19 cellular contexts compared by ENCODE assay signal in genomic region chr6:117817992-117818391, GRCh38.
DNase-seq lines count a peak whose midpoint lies in the region; ATAC-seq, FAIRE-seq and TF ChIP-seq lines count a peak whose summit lies in the region.
"Had no signal": no experiment of that assay in that cellular context is flagged by ENCODE, and none has a peak within 500 bp of the region (broad histone marks: within the 10 kb centered on the region; RNA-seq: fewer than 3 reads in every experiment).

No MANE protein-coding gene starts in this region.

- H3K18ac ChIP-seq in IMR-90 (ENCODE audit: low read depth, low read length), result no peak overlapping the region

- H4K8ac ChIP-seq in IMR-90 (ENCODE audit: low read depth in 2 of 2, low read length in 2 of 2), result no peak overlapping the region

- H3K4me2 ChIP-seq in A549 (no peak overlapping the region), IMR-90 (ENCODE audit: low read depth, low read length) (no peak overlapping the region), K562 (ENCODE audit: insufficient read depth, low read length) (no peak overlapping the region)
- H3K4me2 ChIP-seq: BLaER1 treated with 17β-estradiol and CSF1 and Interleukin-3, amounts not matched to agents 10 nM and 100 nM had no signal

- H2AFZ ChIP-seq in IMR-90 (replicated peaks; ENCODE audit: low read length, poor library complexity), result no peak overlapping the region
- no peak overlapping the region for H2AFZ ChIP-seq in K562 (ENCODE audit: low read depth, low read length)

- no peaks in the 10 kb centered on the region for H3K9me1 ChIP-seq in IMR-90 (ENCODE audit: insufficient read depth, low read length)
- H3K9me1 ChIP-seq in K562 (ENCODE audit: control insufficient read depth, insufficient read depth, low read length), result no peaks in the 10 kb centered on the region

- no peak overlapping the region for H2BK120ac ChIP-seq in IMR-90 (ENCODE audit: low read depth, low read length)

- POLR2A ChIA-PET in A549 (lab: Yijun Ruan, JAX) (no interaction called here), IMR-90 (lab: Charles Lee; ENCODE audit: unreplicated experiment) (no interaction called here), K562 (lab: Yijun Ruan, JAX) (no interaction called here)

- no peak overlapping the region for H3K14ac ChIP-seq in IMR-90 (replicated peaks; ENCODE audit: low read depth, low read length)

- TF ChIP-seq RAD21 in A549 (conservative IDR thresholded peaks at IDR 0.05 in 1 of 2, IDR thresholded peaks at IDR 0.05 in 1 of 2) (no peak), IMR-90 (IDR thresholded peaks at IDR 0.05; ENCODE audit: low read length) (no peak), K562 (CRISPR knock-in tag; conservative IDR thresholded peaks at IDR 0.05 in 1 of 2, IDR thresholded peaks at IDR 0.05 in 1 of 2) (no peak)

- intact Hi-C loops in IMR-90 (cut with micrococcal nuclease) (loop anchor here (5.0 kb wide), 1 partner anchor 1816 kb away; no protein-coding TSS in a partner anchor), K562 (cut with micrococcal nuclease) (no loop called here)

- no peak overlapping the region for H2AK9ac ChIP-seq in IMR-90 (replicated peaks; ENCODE audit: low read depth, low read length, poor library complexity)

- CTCF ChIA-PET in A549 (lab: Yijun Ruan, JAX), result no interaction called here
- CTCF ChIA-PET in IMR-90 (lab: Yijun Ruan, JAX), result no interaction called here
- CTCF ChIA-PET in K562 (lab: Yijun Ruan, JAX; ENCODE audit: low intra/inter-chr PET ratio), result no interaction called here

- in situ Hi-C loops in IMR-90 (cut with MboI; ENCODE audit: low sequenced_read_pairs) (no loop called here), K562 (cut with MboI) (no loop called here)

- H3K9me3 ChIP-seq in A549 (no peaks in the 10 kb centered on the region), IMR-90 (ENCODE audit: control insufficient read depth, insufficient read depth, low read length) (no peaks in the 10 kb centered on the region), K562 (replicated peaks; ENCODE audit: control insufficient read depth, insufficient read depth, low read depth, low read length) (no peaks in the 10 kb centered on the region)
- H3K9me3 ChIP-seq: Caco-2 had no signal

- H3K23ac ChIP-seq in IMR-90 (ENCODE audit: low read depth, low read length), result no peak overlapping the region

- ATAC-seq in A549 (no peak), IMR-90 (ENCODE audit: low read depth) (no peak), K562 (no peak), GM18858 (IDR thresholded peaks at IDR 0.05; ENCODE audit: unreplicated experiment) (no peak)
- ATAC-seq: CD8-positive, alpha-beta T cell had no signal

- no peak overlapping the region for H4K5ac ChIP-seq in IMR-90 (ENCODE audit: low read depth, low read length)

- no peak overlapping the region for H2BK15ac ChIP-seq in IMR-90 (ENCODE audit: low read depth, low read length)

- no peaks in the 10 kb centered on the region for H3K79me1 ChIP-seq in IMR-90 (ENCODE audit: low read depth in 1 of 2, low read length in 2 of 2)

- H3K9ac ChIP-seq in IMR-90 (ENCODE audit: low read depth, low read length), result no peak overlapping the region
- no peak overlapping the region for H3K9ac ChIP-seq in K562 (ENCODE audit: insufficient read depth in 1 of 2, low read depth in 2 of 2, low read length in 2 of 2)
- H3K9ac ChIP-seq: BLaER1 treated with 17β-estradiol and CSF1 and Interleukin-3, amounts not matched to agents 10 nM and 100 nM had no signal

- no peak overlapping the region for H2BK5ac ChIP-seq in IMR-90 (ENCODE audit: low read depth, low read length, poor library complexity, severe bottlenecking)

- H3K79me2 ChIP-seq in K562 (ENCODE audit: control insufficient read depth, insufficient read depth, low read length), result no peaks in the 10 kb centered on the region

- H3K4ac ChIP-seq in IMR-90 (ENCODE audit: low read depth, low read length), result no peak overlapping the region

- dilution Hi-C loops in IMR-90 (cut with HindIII; ENCODE audit: low sequenced_read_pairs, unreplicated experiment), result no loop called here

- H3K56ac ChIP-seq in IMR-90 (ENCODE audit: extremely low read depth, insufficient read depth, low read length), result no peak overlapping the region

- no peak for TF ChIP-seq EP300 in A549 (IDR thresholded peaks at IDR 0.05)
- TF ChIP-seq EP300 in K562 (IDR thresholded peaks at IDR 0.05; ENCODE audit: low read length), result no peak

- FAIRE-seq in A549 (lab: Jason Lieb, UNC) (no peak), K562 (lab: Jason Lieb, UNC) (no peak)
- FAIRE-seq: A204.1, D721Med, G401.6, GM12891 had no signal

- H3K27me3 ChIP-seq in IMR-90 (ENCODE audit: control insufficient read depth, insufficient read depth, low read length), result no peaks in the 10 kb centered on the region
- H3K27me3 ChIP-seq in K562 (ENCODE audit: control insufficient read depth in 2 of 2, insufficient read depth in 2 of 2, low read length in 2 of 2), result no peaks in the 10 kb centered on the region
- H3K27me3 ChIP-seq: BLaER1 treated with 17β-estradiol and CSF1 and Interleukin-3, amounts not matched to agents 10 nM and 100 nM had no signal

- H3K4me1 ChIP-seq in A549 (no peaks in the 10 kb centered on the region), IMR-90 (ENCODE audit: control insufficient read depth, insufficient read depth, low read length) (no peaks in the 10 kb centered on the region), K562 (replicated peaks in 1 of 2; ENCODE audit: control insufficient read depth in 2 of 2, insufficient read depth in 2 of 2, low read length in 2 of 2) (no peaks in the 10 kb centered on the region)
- H3K4me1 ChIP-seq: Caco-2 had no signal

- no peak for TF ChIP-seq CTCF in A549 (IDR thresholded peaks at IDR 0.05)
- TF ChIP-seq CTCF in IMR-90 (conservative IDR thresholded peaks at IDR 0.05; ENCODE audit: low read depth, low read length), result no peak
- TF ChIP-seq CTCF in K562 (IDR thresholded peaks at IDR 0.05 in 2 of 3, conservative IDR thresholded peaks at IDR 0.05 in 1 of 3; ENCODE audit: insufficient read depth in 2 of 3, low read depth in 1 of 3, low read length in 3 of 3), result no peak

- no peak overlapping the region for H2BK20ac ChIP-seq in IMR-90 (ENCODE audit: low read depth, low read length)

- no peak for TF ChIP-seq POLR2A in A549 (IDR thresholded peaks at IDR 0.05; ENCODE audit: low read length)
- no peak for TF ChIP-seq POLR2A in IMR-90 (IDR thresholded peaks at IDR 0.05; ENCODE audit: low read depth, low read length)
- TF ChIP-seq POLR2A in K562 (conservative IDR thresholded peaks at IDR 0.05), result no peak

- BruUV-seq in IMR-90 (replicated peaks; lab: Mats Ljungman, UMichigan) (no TSS peak), K562 (replicated peaks; lab: Mats Ljungman, UMichigan) (no TSS peak)

- no peaks in the 10 kb centered on the region for H4K20me1 ChIP-seq in IMR-90 (ENCODE audit: insufficient read depth, low read length)
- H4K20me1 ChIP-seq in K562 (replicated peaks; ENCODE audit: control insufficient read depth, insufficient read depth, low read length), result no peaks in the 10 kb centered on the region
- H4K20me1 ChIP-seq: BLaER1 treated with 17β-estradiol and CSF1 and Interleukin-3, amounts not matched to agents 10 nM and 100 nM had no signal

- H3K4me3 ChIP-seq in A549, result no peak overlapping the region
- no peak overlapping the region for H3K4me3 ChIP-seq in IMR-90 (ENCODE audit: insufficient read depth, low read depth, low read length)
- no peak overlapping the region for H3K4me3 ChIP-seq in K562
- H3K4me3 ChIP-seq: BLaER1 treated with 17β-estradiol and CSF1 and Interleukin-3, amounts not matched to agents 10 nM and 100 nM had no signal

- H3K36me3 ChIP-seq in IMR-90 (ENCODE audit: control insufficient read depth, insufficient read depth, low read length) (no peaks in the 10 kb centered on the region), K562 (ENCODE audit: control insufficient read depth, insufficient read depth, low read length) (no peaks in the 10 kb centered on the region)
- H3K36me3 ChIP-seq: BLaER1 treated with 17β-estradiol and CSF1 and Interleukin-3, amounts not matched to agents 10 nM and 100 nM had no signal

- no peak overlapping the region for H4K91ac ChIP-seq in IMR-90 (ENCODE audit: insufficient read depth, low read depth, low read length)

- no peak overlapping the region for H2AK5ac ChIP-seq in IMR-90 (ENCODE audit: low read depth, low read length)

- H3K27ac ChIP-seq in A549, result no peak overlapping the region
- no peak overlapping the region for H3K27ac ChIP-seq in IMR-90 (ENCODE audit: insufficient read depth, low read length)
- no peak overlapping the region for H3K27ac ChIP-seq in K562 (ENCODE audit: extremely low read depth, low read depth, low read length)
- H3K27ac ChIP-seq: BLaER1 treated with 17β-estradiol and CSF1 and Interleukin-3, amounts not matched to agents 10 nM and 100 nM; C4-2B had no signal

- DNase-seq in A549 (ENCODE audit: low read depth in 1 of 2, low spot score in 1 of 2) (no peak), IMR-90 (no peak), K562 (ENCODE audit: extremely low read depth in 1 of 4, low spot score in 3 of 4) (no peak)
- no peak for DNase-seq in NK-92 treated with Interleukin-12 subunit alpha and Interleukin-12 subunit beta, amount 100 ng/mL, for 24 hours (lab: John Stamatoyannopoulos, UW)
- DNase-seq: 8988T; AML-193; Caco-2; Calu3; CD4-positive, alpha-beta T cell; CD8-positive, alpha-beta T cell; DMS79 treated with DMSO at 0.1 percent for 48 hours; GF-D8 had no signal

TF ChIP-seq in IMR-90, 13 proteins besides CTCF, POLR2A, EP300 and RAD21:
- no peak for TF ChIP-seq CEBPB (IDR thresholded peaks at IDR 0.05; ENCODE audit: low read depth, low read length)
- peak; percentile 28; the same call in 1 of the 2 replicates for TF ChIP-seq MAFK (IDR thresholded peaks at IDR 0.05; ENCODE audit: low read depth, low read length)

TF ChIP-seq in K562, 482 proteins besides CTCF, POLR2A, EP300 and RAD21:
- TF ChIP-seq ZNF316 (IDR thresholded peaks at IDR 0.05) (0 out of 2 replicates have a peak, but pooled peaks have one; percentile 12), TBP (optimal IDR thresholded peaks at IDR 0.05; ENCODE audit: low read depth, low read length) (no peak), ZNF511 (CRISPR knock-in tag; IDR thresholded peaks at IDR 0.05) (no peak)
- TF ChIP-seq, protein P1, sequence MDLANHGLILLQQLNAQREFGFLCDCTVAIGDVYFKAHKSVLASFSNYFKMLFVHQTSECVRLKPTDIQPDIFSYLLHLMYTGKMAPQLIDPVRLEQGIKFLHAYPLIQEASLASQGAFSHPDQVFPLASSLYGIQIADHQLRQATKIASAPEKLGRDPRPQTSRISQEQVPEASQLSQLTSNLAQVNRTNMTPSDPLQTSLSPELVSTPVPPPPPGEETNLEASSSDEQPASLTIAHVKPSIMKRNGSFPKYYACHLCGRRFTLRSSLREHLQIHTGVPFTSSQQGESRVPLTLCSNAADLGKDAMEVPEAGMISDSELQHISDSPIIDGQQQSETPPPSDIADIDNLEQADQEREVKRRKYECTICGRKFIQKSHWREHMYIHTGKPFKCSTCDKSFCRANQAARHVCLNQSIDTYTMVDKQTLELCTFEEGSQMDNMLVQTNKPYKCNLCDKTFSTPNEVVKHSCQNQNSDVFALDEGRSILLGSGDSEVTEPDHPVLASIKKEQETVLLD (IDR thresholded peaks at IDR 0.05), result no peak
TF ChIP-seq in K562: peak in this region for 1.

Comparison
In these comparisons a context has a peak if more than half of its experiments do, and no peak if none do; other contexts are left out.
1. Of the 35 proteins assayed by ChIP-seq in both K562 and A549: peak only in K562: none; only in A549: MAFK; in both: none; in neither: 34.